ENCODE assay signal across 13 cellular contexts in genomic region chr4:181753189-181753588, GRCh38.
"Had no signal": no experiment of that assay in that cellular context is flagged by ENCODE, and none has a peak within 500 bp of the region (broad histone marks: within the 10 kb centered on the region; RNA-seq: fewer than 3 reads in every experiment).

No MANE protein-coding gene starts in this region.

- DNase-seq: colonic mucosa; dermis blood vessel endothelial cell; foreskin keratinocyte; kidney; left colon; left ventricle myocardium superior; mesendoderm; naive B cell; occipital lobe; sigmoid colon; stimulated activated CD4-positive, alpha-beta T cell treated with anti-CD3 and anti-CD28 coated beads, Interleukin-12 subunit alpha, Interleukin-12 subunit beta, amount 100 ng/mL, for 4 hours; stimulated activated naive CD4-positive, alpha-beta T cell treated with Interleukin-2 at 50 U/mL for 16 hours had no signal

- H3K27ac ChIP-seq: colonic mucosa, foreskin keratinocyte, sigmoid colon, skin epidermis had no signal

- H3K4me3 ChIP-seq: colonic mucosa, sigmoid colon, skin epidermis had no signal

- H3K9me3 ChIP-seq: colonic mucosa, sigmoid colon had no signal

- ATAC-seq: foreskin keratinocyte, left colon, left ventricle myocardium superior had no signal

- H3K36me3 ChIP-seq: colonic mucosa, sigmoid colon had no signal

- H3K27me3 ChIP-seq: colonic mucosa, sigmoid colon had no signal

- H3K4me1 ChIP-seq: colonic mucosa, sigmoid colon had no signal
